14 cellular contexts compared by ENCODE assay signal in genomic region chr22:42419328-42419881, GRCh38. TPM values are rescaled to one million over a fixed set of nuclear protein-coding genes. Genes with fewer than 3 reads are reported as not detected.
DNase-seq lines count a peak whose midpoint lies in the region; ATAC-seq and TF ChIP-seq lines count a peak whose summit lies in the region.
"Had no signal": no experiment of that assay in that cellular context is flagged by ENCODE, and none has a peak within 500 bp of the region (broad histone marks: within the 10 kb centered on the region; RNA-seq: fewer than 3 reads in every experiment).

No MANE protein-coding gene starts in this region.

- no peaks in the 10 kb centered on the region for H3K9me2 ChIP-seq in GM23338 (ENCODE audit: insufficient read depth)

- H4K20me1 ChIP-seq in GM23338 (replicated peaks; ENCODE audit: insufficient read depth), result no peaks in the 10 kb centered on the region

- H3K4me2 ChIP-seq in GM23338, result no peak overlapping the region

- peak overlapping the region; percentile 52; the same call in 1 of the 2 replicates for H2AFZ ChIP-seq in GM23338

- no peaks in the 10 kb centered on the region for H3K9me3 ChIP-seq in neutrophil
- H3K9me3 ChIP-seq: tibial nerve had no signal

- H3K27ac Mint-ChIP-seq in GM23338, result no peak overlapping the region
- H3K27ac Mint-ChIP-seq in dendritic cell treated with granulocyte-macrophage colony-stimulating factor and Interleukin-4, amounts not matched to agents 40 ng/mL and 50 ng/mL, for 4 days, result peak overlapping the region; percentile 90
- H3K27ac Mint-ChIP-seq: activated T-helper 1 cell treated with anti-CD3 and anti-CD28 coated beads, Interleukin-12 subunit alpha, Interleukin-12 subunit beta, Interleukin-2, Interleukin-4 antibody, amounts not matched to agents 30 ng/mL and 10 ng/mL and 1 ng/mL, durations not matched to agents 14 hours and 24 hours and 36 hours; CD8-positive, alpha-beta T cell had no signal

- H3K27me3 ChIP-seq in GM23338 (ENCODE audit: insufficient read depth), result no peaks in the 10 kb centered on the region
- no peaks in the 10 kb centered on the region for H3K27me3 ChIP-seq in neutrophil
- H3K27me3 ChIP-seq: tibial nerve had no signal

- peaks cover 4% of the 10 kb centered on the region for H3K27me3 Mint-ChIP-seq in GM23338 (ENCODE audit: insufficient read depth, low read depth, poor library complexity)
- peaks cover 2% of the 10 kb centered on the region for H3K27me3 Mint-ChIP-seq in dendritic cell treated with granulocyte-macrophage colony-stimulating factor and Interleukin-4, amounts not matched to agents 40 ng/mL and 50 ng/mL, for 4 days

- H3K4me1 ChIP-seq in GM23338 (ENCODE audit: insufficient read depth) (peaks cover 7% of the 10 kb centered on the region; the same call in 1 of the 2 replicates), neutrophil (ENCODE audit: control insufficient read depth in 1 of 2, insufficient read depth in 1 of 2, low read depth in 1 of 2, low read length in 1 of 2) (peaks cover 70 to 71% of the 10 kb centered on the region in 2 experiments)

- H3K4me3 ChIP-seq in GM12864 (ENCODE audit: low read depth, low read length), result peak overlapping the region; percentile 21
- no peak overlapping the region for H3K4me3 ChIP-seq in GM23338
- H3K4me3 ChIP-seq in neutrophil (ENCODE audit: low read depth in 1 of 2, low read length in 1 of 2), result peak overlapping the region; percentile 9 to 49
- H3K4me3 ChIP-seq: tibial nerve had no signal

- H3K4me1 Mint-ChIP-seq in GM23338, result peaks cover 21% of the 10 kb centered on the region
- peaks cover 82% of the 10 kb centered on the region for H3K4me1 Mint-ChIP-seq in dendritic cell treated with granulocyte-macrophage colony-stimulating factor and Interleukin-4, amounts not matched to agents 40 ng/mL and 50 ng/mL, for 4 days (ENCODE audit: low read depth)

- ATAC-seq in GM23338, result no peak
- no peak for ATAC-seq in GM18909 (IDR thresholded peaks at IDR 0.05; ENCODE audit: poor library complexity, unreplicated experiment)
- no peak for ATAC-seq in HG02610 (IDR thresholded peaks at IDR 0.05; ENCODE audit: unreplicated experiment)
- no peak for ATAC-seq in HG02588 (IDR thresholded peaks at IDR 0.05; ENCODE audit: unreplicated experiment)
- ATAC-seq: CD8-positive, alpha-beta T cell had no signal

- no peaks in the 10 kb centered on the region for H3K79me2 ChIP-seq in GM23338 (replicated peaks; ENCODE audit: insufficient read depth)

- DNase-seq in GM12864 (ENCODE audit: low read depth) (peak; percentile 50), GM23338 (ENCODE audit: low spot score) (no peak)
- no peak for DNase-seq in activated CD8-positive, alpha-beta memory T cell treated with anti-CD3 and anti-CD28 coated beads, Interleukin-2, amount 50 U/mL, for 48 hours
- DNase-seq: CD8-positive, alpha-beta T cell had no signal

- H3K36me3 Mint-ChIP-seq in GM23338 (ENCODE audit: low read depth), result no peaks in the 10 kb centered on the region
- peaks cover 65% of the 10 kb centered on the region for H3K36me3 Mint-ChIP-seq in dendritic cell treated with granulocyte-macrophage colony-stimulating factor and Interleukin-4, amounts not matched to agents 40 ng/mL and 50 ng/mL, for 4 days (ENCODE audit: low read depth)
- H3K36me3 Mint-ChIP-seq: CD8-positive, alpha-beta T cell had no signal

- no peak overlapping the region for H3K4me3 Mint-ChIP-seq in GM23338
- H3K4me3 Mint-ChIP-seq in dendritic cell treated with granulocyte-macrophage colony-stimulating factor and Interleukin-4, amounts not matched to agents 40 ng/mL and 50 ng/mL, for 4 days, result peak overlapping the region; percentile 62
- H3K4me3 Mint-ChIP-seq: activated T-helper 1 cell treated with anti-CD3 and anti-CD28 coated beads, Interleukin-12 subunit alpha, Interleukin-12 subunit beta, Interleukin-2, Interleukin-4 antibody, amounts not matched to agents 30 ng/mL and 10 ng/mL and 1 ng/mL, durations not matched to agents 14 hours and 24 hours and 36 hours; CD8-positive, alpha-beta T cell had no signal

- no peak overlapping the region for H3K27ac ChIP-seq in GM23338 (ENCODE audit: low read depth)
- peak overlapping the region; percentile 92 for H3K27ac ChIP-seq in neutrophil

- H3K9me3 Mint-ChIP-seq in GM23338, result no peaks in the 10 kb centered on the region
- no peaks in the 10 kb centered on the region for H3K9me3 Mint-ChIP-seq in dendritic cell treated with granulocyte-macrophage colony-stimulating factor and Interleukin-4, amounts not matched to agents 40 ng/mL and 50 ng/mL, for 4 days
- H3K9me3 Mint-ChIP-seq: activated T-helper 1 cell treated with anti-CD3 and anti-CD28 coated beads, Interleukin-12 subunit alpha, Interleukin-12 subunit beta, Interleukin-2, Interleukin-4 antibody, amounts not matched to agents 30 ng/mL and 10 ng/mL and 1 ng/mL, durations not matched to agents 14 hours and 24 hours and 36 hours; CD8-positive, alpha-beta T cell had no signal

- H3K36me3 ChIP-seq in GM23338 (ENCODE audit: insufficient read depth) (no peaks in the 10 kb centered on the region), neutrophil (peaks cover 87% of the 10 kb centered on the region)
- H3K36me3 ChIP-seq: tibial nerve had no signal

- intact Hi-C loops in dendritic cell treated with granulocyte-macrophage colony-stimulating factor and Interleukin-4, amounts not matched to agents 40 ng/mL and 50 ng/mL, for 4 days (cut with micrococcal nuclease), result no loop called here

- no peaks in the 10 kb centered on the region for H3F3A ChIP-seq in GM23338 (replicated peaks; ENCODE audit: low read depth)

- TF ChIP-seq CTCF in GM12864 (IDR thresholded peaks at IDR 0.05; ENCODE audit: low read depth, low read length, missing control alignments) (no peak), GM23338 (conservative IDR thresholded peaks at IDR 0.05; ENCODE audit: low read depth in 2 of 2) (no peak), neutrophil (IDR thresholded peaks at IDR 0.05) (no peak)

TF ChIP-seq in GM23338, 12 proteins besides CTCF, POLR2A, EP300 and RAD21:
- TF ChIP-seq ETS1 (IDR thresholded peaks at IDR 0.05) (no peak), POLR2AphosphoS5 (IDR thresholded peaks at IDR 0.05; ENCODE audit: low read depth) (no peak), STAT1 (IDR thresholded peaks at IDR 0.05; ENCODE audit: unreplicated experiment) (no peak), ZNF114 (CRISPR knock-in tag; IDR thresholded peaks at IDR 0.05) (no peak), JUNB (IDR thresholded peaks at IDR 0.05; ENCODE audit: unreplicated experiment) (no peak)

RNA-seq across cellular contexts. Expression of gene NFAM1, which starts 12.8 kb away (rescaled TPM):
- total RNA-seq in GM23338 (2014; rRNA removed; shearing (Covaris generic)), result 0.23 and 0.49 TPM in 2 replicates
- 0.09 and 0.11 TPM in 2 replicates for polyA plus RNA-seq in GM23338 (2016; fragmentation: Nextera tagmentation; extraction: Ambion mirVana)
- total RNA-seq: bronchial epithelial cell; CD8-positive, alpha-beta T cell; osteocyte had no signal
- polyA plus RNA-seq: fibroblast of lung had no signal
